ENCODE assay signal across 26 cellular contexts in genomic region chr18:51519571-51519970, GRCh38.
"Had no signal": no experiment of that assay in that cellular context is flagged by ENCODE, and none has a peak within 500 bp of the region (broad histone marks: within the 10 kb centered on the region; RNA-seq: fewer than 3 reads in every experiment).

No MANE protein-coding gene starts in this region.

- ATAC-seq: activated T-helper 17 cell treated with anti-CD3 and anti-CD28 coated beads, Interleukin-2, amount 50 U/mL, for 72 hours; SK-N-SH treated with all-trans-retinoic acid at 6 μM for 48 hours had no signal

- H3K27ac ChIP-seq: KMS-11, Peyer's patch, RWPE1, SJSA1 had no signal

- H3K27me3 ChIP-seq: MG63, Peyer's patch, SJSA1 had no signal

- H3K9me3 ChIP-seq: MG63, Peyer's patch, SJSA1 had no signal

- H3K4me3 ChIP-seq: MG63, Peyer's patch, SJSA1 had no signal

- H3K4me1 ChIP-seq: Peyer's patch, SJSA1 had no signal

- DNase-seq: activated B cell treated with CpG ODN at 0.5 μM for 24 hours; activated CD4-positive, alpha-beta memory T cell treated with anti-CD3 and anti-CD28 coated beads for 36 hours; activated CD4-positive, alpha-beta T cell treated with anti-CD3 and anti-CD28 coated beads, Interleukin-2, amount 10 ng/mL, durations not matched to agents 7 days and 5 days; activated CD8-positive, alpha-beta memory T cell treated with anti-CD3 and anti-CD28 coated beads for 24 hours; activated gamma-delta T cell; activated naive CD4-positive, alpha-beta T cell treated with anti-CD3 and anti-CD28 coated beads for 36 hours; activated T-cell treated with anti-CD3 and anti-CD28 coated beads, Interleukin-2, amount 50 U/mL, for 48 hours; MG63; NCI-H1105 treated with DMSO at 0.1 percent for 48 hours; NCI-H1436 treated with DMSO at 0.1 percent for 48 hours; NCI-H187; NCI-H2081; NCI-H2171; NCI-H2227 treated with DMSO at 0.1 percent for 48 hours; NCI-H446 treated with DMSO at 0.1 percent for 48 hours; NCI-H524 treated with DMSO at 0.1 percent for 48 hours; NCI-H748 treated with DMSO at 0.1 percent for 48 hours; NK-92 treated with Interleukin-12 subunit alpha and Interleukin-12 subunit beta, amount 100 ng/mL, for 24 hours; Peyer's patch; SHP77; SW 1271 had no signal

- H3K4me2 ChIP-seq: KMS-11 had no signal

- H3K9ac ChIP-seq: KMS-11 had no signal

- H3K36me3 ChIP-seq: MG63, Peyer's patch, SJSA1 had no signal
